Comparison of ENCODE assay signal across 11 cellular contexts in genomic region chr3:139120336-139120971, GRCh38.
DNase-seq lines count a peak whose midpoint lies in the region; ATAC-seq and TF ChIP-seq lines count a peak whose summit lies in the region.
"Had no signal": no experiment of that assay in that cellular context is flagged by ENCODE, and none has a peak within 500 bp of the region (broad histone marks: within the 10 kb centered on the region; RNA-seq: fewer than 3 reads in every experiment).

No MANE protein-coding gene starts in this region.

- no peaks in the 10 kb centered on the region for H3K36me3 Mint-ChIP-seq in MCF 10A (ENCODE audit: insufficient read depth, unreplicated experiment)
- no peaks in the 10 kb centered on the region for H3K36me3 Mint-ChIP-seq in activated CD4-positive, alpha-beta T cell treated with anti-CD3 and anti-CD28 coated beads for 36 hours (ENCODE audit: low read depth)
- H3K36me3 Mint-ChIP-seq: CD4-positive, alpha-beta memory T cell had no signal

- no peaks in the 10 kb centered on the region for H3K9me3 Mint-ChIP-seq in MCF 10A (ENCODE audit: unreplicated experiment)
- H3K9me3 Mint-ChIP-seq in activated CD4-positive, alpha-beta T cell treated with anti-CD3 and anti-CD28 coated beads for 36 hours (ENCODE audit: low read depth), result no peaks in the 10 kb centered on the region
- H3K9me3 Mint-ChIP-seq: activated CD4-positive, alpha-beta memory T cell treated with anti-CD3 and anti-CD28 coated beads, Interleukin-2, amount 10 ng/mL, durations not matched to agents 7 days and 5 days; CD4-positive, alpha-beta memory T cell had no signal

- TF ChIP-seq CTCF in MCF 10A (IDR thresholded peaks at IDR 0.05; ENCODE audit: unreplicated experiment) (no peak), breast epithelium (IDR thresholded peaks at IDR 0.05) (no peak), fibroblast of villous mesenchyme (IDR thresholded peaks at IDR 0.05; ENCODE audit: insufficient read depth, low read depth, low read length) (no peak), suprapubic skin (IDR thresholded peaks at IDR 0.05) (no peak), ovary (IDR thresholded peaks at IDR 0.05) (no peak)

- no peak overlapping the region for H3K27ac ChIP-seq in breast epithelium
- no peak overlapping the region for H3K27ac ChIP-seq in SJCRH30
- H3K27ac ChIP-seq in suprapubic skin, result peak overlapping the region; percentile 76
- H3K27ac ChIP-seq in ovary, result no peak overlapping the region

- no peak overlapping the region for H3K4me3 Mint-ChIP-seq in MCF 10A (ENCODE audit: unreplicated experiment)
- no peak overlapping the region for H3K4me3 Mint-ChIP-seq in activated CD4-positive, alpha-beta T cell treated with anti-CD3 and anti-CD28 coated beads for 36 hours
- H3K4me3 Mint-ChIP-seq: activated CD4-positive, alpha-beta memory T cell treated with anti-CD3 and anti-CD28 coated beads, Interleukin-2, amount 10 ng/mL, durations not matched to agents 7 days and 5 days; CD4-positive, alpha-beta memory T cell had no signal

- WGBS in suprapubic skin, result 75% methylated on average over 7 of the region's 8 CpGs
- 83 to 84% (median 84%) methylated on average over 8 of the region's 8 CpGs for WGBS in ovary, 3 donors

- POLR2A ChIA-PET in MCF 10A (lab: Yijun Ruan, JAX), result interaction anchor here (0.9 kb wide), 1 partner anchor 189 kb away, joined by 3 read pairs; no protein-coding TSS in a partner anchor
- POLR2A ChIA-PET in activated CD4-positive, alpha-beta T cell treated with anti-CD3 and anti-CD28 coated beads for 36 hours (lab: Charles Lee), result no interaction called here

- no peak overlapping the region for H3K27ac Mint-ChIP-seq in MCF 10A (ENCODE audit: low read depth, unreplicated experiment)
- no peak overlapping the region for H3K27ac Mint-ChIP-seq in activated CD4-positive, alpha-beta T cell treated with anti-CD3 and anti-CD28 coated beads for 36 hours
- H3K27ac Mint-ChIP-seq: activated CD4-positive, alpha-beta memory T cell treated with anti-CD3 and anti-CD28 coated beads, Interleukin-2, amount 10 ng/mL, durations not matched to agents 7 days and 5 days; CD4-positive, alpha-beta memory T cell had no signal

- TF ChIP-seq EP300 in suprapubic skin (IDR thresholded peaks at IDR 0.05) (no peak), ovary (IDR thresholded peaks at IDR 0.05) (no peak)

- intact Hi-C loops in MCF 10A (cut with micrococcal nuclease), result no loop called here
- intact Hi-C loops in breast epithelium (cut with DNase I; ENCODE audit: low total_unique reads), result no loop called here
- intact Hi-C loops in ovary (cut with DNase I), result loop anchor here in 1 of 4 donors (10.0 kb wide), 1 partner anchor 94 kb away; no protein-coding TSS in a partner anchor
- intact Hi-C loops in activated CD4-positive, alpha-beta T cell treated with anti-CD3 and anti-CD28 coated beads for 36 hours (cut with DNase I, micrococcal nuclease), result no loop called here

- peak; percentile 48 for DNase-seq in MCF 10A (ENCODE audit: unreplicated experiment)
- no peak for DNase-seq in breast epithelium (ENCODE audit: low spot score in 2 of 2)
- DNase-seq in SJCRH30, result peak; percentile 69 to 73
- DNase-seq in fibroblast of villous mesenchyme (ENCODE audit: low read depth), result peak; percentile 80
- DNase-seq in suprapubic skin (ENCODE audit: low spot score in 2 of 2), result peak in 1 of 2 donors; percentile 72
- DNase-seq in ovary, result no peak
- DNase-seq in NCI-H82 treated with DMSO at 0.1 percent for 48 hours (lab: John Stamatoyannopoulos, UW; ENCODE audit: unreplicated experiment), result no peak
- DNase-seq in activated CD4-positive, alpha-beta T cell treated with anti-CD3 and anti-CD28 coated beads for 36 hours, result no peak
- DNase-seq: activated CD4-positive, alpha-beta memory T cell treated with anti-CD3 and anti-CD28 coated beads, Interleukin-2, amount 10 ng/mL, durations not matched to agents 7 days and 5 days; CD4-positive, alpha-beta memory T cell; cortex of kidney had no signal

- H3K4me3 ChIP-seq in breast epithelium (no peak overlapping the region), SJCRH30 (no peak overlapping the region), fibroblast of villous mesenchyme (ENCODE audit: low read depth, low read length) (no peak overlapping the region), suprapubic skin (no peak overlapping the region), ovary (no peak overlapping the region)

- no peaks in the 10 kb centered on the region for H3K36me3 ChIP-seq in breast epithelium
- no peaks in the 10 kb centered on the region for H3K36me3 ChIP-seq in SJCRH30
- no peaks in the 10 kb centered on the region for H3K36me3 ChIP-seq in suprapubic skin
- no peaks in the 10 kb centered on the region for H3K36me3 ChIP-seq in ovary

- no peaks in the 10 kb centered on the region for H3K9me3 ChIP-seq in breast epithelium
- H3K9me3 ChIP-seq in SJCRH30 (replicated peaks), result no peaks in the 10 kb centered on the region
- H3K9me3 ChIP-seq in suprapubic skin, result no peaks in the 10 kb centered on the region
- no peaks in the 10 kb centered on the region for H3K9me3 ChIP-seq in ovary

- H3K27me3 ChIP-seq in breast epithelium, result no peaks in the 10 kb centered on the region
- no peaks in the 10 kb centered on the region for H3K27me3 ChIP-seq in SJCRH30
- no peaks in the 10 kb centered on the region for H3K27me3 ChIP-seq in suprapubic skin
- H3K27me3 ChIP-seq in ovary, result no peaks in the 10 kb centered on the region

- H3K27me3 Mint-ChIP-seq in MCF 10A (ENCODE audit: insufficient read depth, unreplicated experiment), result no peaks in the 10 kb centered on the region
- H3K27me3 Mint-ChIP-seq in activated CD4-positive, alpha-beta T cell treated with anti-CD3 and anti-CD28 coated beads for 36 hours, result no peaks in the 10 kb centered on the region
- H3K27me3 Mint-ChIP-seq: activated CD4-positive, alpha-beta memory T cell treated with anti-CD3 and anti-CD28 coated beads, Interleukin-2, amount 10 ng/mL, durations not matched to agents 7 days and 5 days had no signal

- ATAC-seq in activated CD4-positive, alpha-beta T cell treated with anti-CD3 and anti-CD28 coated beads for 36 hours, result no peak

- H3K4me1 ChIP-seq in breast epithelium (no peaks in the 10 kb centered on the region), SJCRH30 (peaks cover 6% of the 10 kb centered on the region), suprapubic skin (peaks cover 35% of the 10 kb centered on the region), ovary (ENCODE audit: insufficient read depth) (peaks cover 8% of the 10 kb centered on the region)

- peaks cover 12% of the 10 kb centered on the region for H3K4me1 Mint-ChIP-seq in MCF 10A (ENCODE audit: insufficient read depth, unreplicated experiment)
- H3K4me1 Mint-ChIP-seq in activated CD4-positive, alpha-beta T cell treated with anti-CD3 and anti-CD28 coated beads for 36 hours, result no peaks in the 10 kb centered on the region
- H3K4me1 Mint-ChIP-seq: CD4-positive, alpha-beta memory T cell had no signal

- no TSS peak for BruUV-seq in MCF 10A (replicated peaks; lab: Mats Ljungman, UMichigan)

- CTCF ChIA-PET in MCF 10A (lab: Yijun Ruan, JAX), result interaction anchor here (3.5 kb wide), 1 partner anchor 9 kb away, joined by 36 read pairs; no protein-coding TSS in a partner anchor
- CTCF ChIA-PET in activated CD4-positive, alpha-beta T cell treated with anti-CD3 and anti-CD28 coated beads for 36 hours (lab: Charles Lee), result interaction anchor here (0.6 kb wide), 1 partner anchor 243 kb away, joined by 3 read pairs; no protein-coding TSS in a partner anchor

- no peak for TF ChIP-seq POLR2A in breast epithelium (IDR thresholded peaks at IDR 0.05)
- no peak for TF ChIP-seq POLR2A in suprapubic skin (IDR thresholded peaks at IDR 0.05)
- TF ChIP-seq POLR2A in ovary (IDR thresholded peaks at IDR 0.05), result no peak

Comparison
In these comparisons a context has a peak if more than half of its experiments do, and no peak if none do; other contexts are left out.
1. DNase-seq: peak in MCF 10A (single experiment), SJCRH30 (2 of 2) and fibroblast of villous mesenchyme (single experiment); none in breast epithelium (0 of 2), ovary (0 of 5), NCI-H82 treated with DMSO at 0.1 percent for 48 hours (single experiment) and activated CD4-positive, alpha-beta T cell treated with anti-CD3 and anti-CD28 coated beads for 36 hours (single experiment).